Comparison of ENCODE assay signal across 8 cellular contexts in genomic region chr4:53591372-53591892, GRCh38. TPM values are rescaled to one million over a fixed set of nuclear protein-coding genes. Genes with fewer than 3 reads are reported as not detected.
DNase-seq lines count a peak whose midpoint lies in the region; FAIRE-seq and TF ChIP-seq lines count a peak whose summit lies in the region.

Gene LNX1 (minus strand): TSS chr4:53591486. CDS start chr4:53574002, 17,484 bp downstream.

- TF ChIP-seq CTCF in dorsolateral prefrontal cortex (IDR thresholded peaks at IDR 0.05 in 54 of 56, conservative IDR thresholded peaks at IDR 0.05 in 2 of 56; ENCODE audit: low read depth in 1 of 56, partially characterized antibody in 56 of 56) = no peak

- no peak for FAIRE-seq in GM19239 (lab: Jason Lieb, UNC)

- H3K27ac ChIP-seq in dorsolateral prefrontal cortex (no peak within 1 kb of the TSS), muscle layer of duodenum (ENCODE audit: low read length) (peak within 1 kb of the TSS; percentile 76)

- peak; percentile 85 for DNase-seq in DMS153 treated with DMSO at 0.1 percent for 48 hours (lab: John Stamatoyannopoulos, UW; ENCODE audit: unreplicated experiment)
- peak; percentile 77 for DNase-seq in NCI-H1417 treated with DMSO at 0.1 percent for 48 hours (lab: John Stamatoyannopoulos, UW)
- DNase-seq in dorsolateral prefrontal cortex = no peak
- no peak for DNase-seq in HEK293T (ENCODE audit: extremely low spot score)
- no peak for DNase-seq in GM19239 (ENCODE audit: insufficient read length, low spot score)
- no peak for DNase-seq in activated CD8-positive, alpha-beta memory T cell treated with anti-CD3 and anti-CD28 coated beads, Interleukin-2, amount 50 U/mL, for 4 hours
- no peak for DNase-seq in effector CD4-positive, alpha-beta T cell

- H3K4me3 ChIP-seq in dorsolateral prefrontal cortex = no peak within 1 kb of the TSS
- H3K4me3 ChIP-seq in muscle layer of duodenum (ENCODE audit: low read depth in 1 of 2, low read length in 2 of 2) = peak within 1 kb of the TSS in 1 of 2 donors; percentile 50

- H3K9me3 ChIP-seq in muscle layer of duodenum (ENCODE audit: control insufficient read depth in 1 of 2, low read length in 2 of 2) = no peaks in the 10 kb centered on the region

- POLR2A ChIA-PET in HEK293T (lab: Yijun Ruan, JAX) = no interaction called here

- intact Hi-C loops in dorsolateral prefrontal cortex (cut with DNase I) = no loop called here

- CTCF ChIA-PET in HEK293T (lab: Yijun Ruan, JAX) = interaction anchor here (0.7 kb wide), 1 partner anchor 99 kb away, joined by 3 read pairs; no protein-coding TSS in a partner anchor

- H3K4me1 ChIP-seq in muscle layer of duodenum (ENCODE audit: control insufficient read depth in 1 of 2, insufficient read depth in 2 of 2, low read length in 2 of 2) = peaks cover 0 to 6% of the 10 kb centered on the region in 2 donors

- H3K27me3 ChIP-seq in dorsolateral prefrontal cortex (peaks cover 0 to 7% (median 0%) of the 10 kb centered on the region in 45 donors), muscle layer of duodenum (ENCODE audit: low read depth, low read length) (no peaks in the 10 kb centered on the region)

- H3K36me3 ChIP-seq in muscle layer of duodenum (ENCODE audit: control insufficient read depth in 1 of 2, insufficient read depth in 2 of 2, low read length in 2 of 2) = no peaks in the 10 kb centered on the region

TF ChIP-seq in HEK293T, 16 proteins besides CTCF, POLR2A, EP300 and RAD21:
- TF ChIP-seq SUZ12 (IDR thresholded peaks at IDR 0.05) = no peak
- no peak for TF ChIP-seq BHLHE40 (IDR thresholded peaks at IDR 0.05; ENCODE audit: borderline replicate concordance)
- TF ChIP-seq ARNT (IDR thresholded peaks at IDR 0.05) = no peak
- TF ChIP-seq NFRKB (IDR thresholded peaks at IDR 0.05) = no peak
- no peak for TF ChIP-seq FOXM1 (IDR thresholded peaks at IDR 0.05; ENCODE audit: borderline replicate concordance)
- TF ChIP-seq SP1 (IDR thresholded peaks at IDR 0.05) = no peak
- no peak for TF ChIP-seq HDGF (IDR thresholded peaks at IDR 0.05; ENCODE audit: borderline replicate concordance)
- no peak for TF ChIP-seq FOXK2 (IDR thresholded peaks at IDR 0.05)
- TF ChIP-seq LEF1 (IDR thresholded peaks at IDR 0.05; ENCODE audit: borderline replicate concordance) = no peak
- TF ChIP-seq ZNF384 (IDR thresholded peaks at IDR 0.05) = no peak
- no peak for TF ChIP-seq FOXA1 (IDR thresholded peaks at IDR 0.05)
- TF ChIP-seq CTBP1 (IDR thresholded peaks at IDR 0.05; ENCODE audit: borderline replicate concordance) = no peak
- TF ChIP-seq ELF4 (IDR thresholded peaks at IDR 0.05) = no peak
- no peak for TF ChIP-seq PKNOX1 (IDR thresholded peaks at IDR 0.05)
- TF ChIP-seq L3MBTL2 (conservative IDR thresholded peaks at IDR 0.05) = no peak

RNA-seq across cellular contexts. Expression of gene LNX1, which starts in this region (rescaled TPM):
- total RNA-seq in dorsolateral prefrontal cortex = 10 to 100 TPM; 16.5 to 71.2 (median 43.8) TPM

Comparison
In these comparisons a context has a peak if more than half of its experiments do, and no peak if none do; other contexts are left out.
1. DNase-seq: peak in DMS153 treated with DMSO at 0.1 percent for 48 hours (single experiment) and NCI-H1417 treated with DMSO at 0.1 percent for 48 hours (single experiment); none in dorsolateral prefrontal cortex (0 of 10), HEK293T (single experiment), GM19239 (single experiment), activated CD8-positive, alpha-beta memory T cell treated with anti-CD3 and anti-CD28 coated beads, Interleukin-2, amount 50 U/mL, for 4 hours (single experiment) and effector CD4-positive, alpha-beta T cell (single experiment).